ENCODE assay signal across 8 cellular contexts in the genomic region with DNA sequence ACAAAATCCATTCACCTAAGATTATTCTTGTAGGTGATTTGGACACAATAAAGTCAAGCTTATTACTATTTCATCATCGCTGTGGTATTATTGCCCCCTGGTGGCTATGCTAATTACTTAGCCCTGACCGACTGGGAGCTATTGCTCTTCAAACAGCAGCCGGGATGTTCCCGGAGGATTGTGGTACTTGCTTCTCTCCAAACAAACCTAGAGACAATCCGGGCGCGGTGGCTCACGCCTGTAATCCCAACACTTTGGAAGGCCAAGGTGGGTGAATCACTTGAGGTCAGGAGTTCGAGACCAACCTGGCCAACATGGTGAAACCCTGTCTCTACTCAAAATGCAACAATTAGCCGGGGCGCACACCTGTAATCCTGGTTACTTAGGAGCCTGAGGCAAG. TPM values are rescaled to one million over a fixed set of nuclear protein-coding genes. Genes with fewer than 3 reads are reported as not detected.
DNase-seq lines count a peak whose midpoint lies in the region; ATAC-seq, FAIRE-seq and TF ChIP-seq lines count a peak whose summit lies in the region.

No MANE protein-coding gene starts in this region.

- H3K4me2 ChIP-seq in neuronal stem cell (ENCODE audit: insufficient read depth, low read length, poor library complexity, severe bottlenecking) = no peak overlapping the region

- H3K14ac ChIP-seq in neuronal stem cell (ENCODE audit: low read length) = no peak overlapping the region

- FAIRE-seq in H54 (lab: Jason Lieb, UNC) = peak; percentile 86

- TF ChIP-seq POLR2A in H54 (IDR thresholded peaks at IDR 0.05; ENCODE audit: low read depth, low read length) = no peak
- TF ChIP-seq POLR2A in breast epithelium (IDR thresholded peaks at IDR 0.05) = no peak

- H2BK5ac ChIP-seq in neuronal stem cell (ENCODE audit: low read length) = no peak overlapping the region

- no peak overlapping the region for H2AFZ ChIP-seq in neuronal stem cell (ENCODE audit: low read length)

- H3K36me3 ChIP-seq in breast epithelium (no peaks in the 10 kb centered on the region), thoracic aorta (no peaks in the 10 kb centered on the region), neuronal stem cell (replicated peaks in 1 of 2; ENCODE audit: control insufficient read depth in 2 of 2, insufficient read depth in 2 of 2, low read length in 2 of 2) (no peaks in the 10 kb centered on the region)

- intact Hi-C loops in breast epithelium (cut with DNase I; ENCODE audit: low total_unique reads) = no loop called here

- no CpG with 5 or more reads among the region's 11 CpGs for WGBS in neuronal stem cell (ENCODE audit: extremely low coverage in 2 of 2, insufficient read length in 2 of 2, insufficient replicate concordance in 1 of 2), 2 donors

- no peaks in the 10 kb centered on the region for H3K9me3 ChIP-seq in breast epithelium
- no peaks in the 10 kb centered on the region for H3K9me3 ChIP-seq in thoracic aorta
- peaks cover 0 to 2% of the 10 kb centered on the region in 2 donors for H3K9me3 ChIP-seq in neuronal stem cell (replicated peaks in 1 of 2; ENCODE audit: control insufficient read depth in 2 of 2, insufficient read depth in 1 of 2, low read depth in 1 of 2, low read length in 2 of 2)

- no peak overlapping the region for H3K9ac ChIP-seq in neuronal stem cell (ENCODE audit: low read depth, low read length, poor library complexity)

- no peak overlapping the region for H2BK120ac ChIP-seq in neuronal stem cell (ENCODE audit: low read depth, low read length)

- H4K91ac ChIP-seq in neuronal stem cell (ENCODE audit: low read depth, low read length, poor library complexity) = no peak overlapping the region

- no peaks in the 10 kb centered on the region for H3K4me1 ChIP-seq in breast epithelium
- no peaks in the 10 kb centered on the region for H3K4me1 ChIP-seq in thoracic aorta (ENCODE audit: control insufficient read depth in 1 of 2, low read depth in 2 of 2)
- no peaks in the 10 kb centered on the region for H3K4me1 ChIP-seq in neuronal stem cell (ENCODE audit: control insufficient read depth in 2 of 2, insufficient read depth in 1 of 2, low read depth in 1 of 2, low read length in 2 of 2)

- no peaks in the 10 kb centered on the region for H3K79me1 ChIP-seq in neuronal stem cell (ENCODE audit: low read depth, low read length)

- no peak overlapping the region for H3K4ac ChIP-seq in neuronal stem cell (ENCODE audit: low read length)

- H3K18ac ChIP-seq in neuronal stem cell (ENCODE audit: low read length) = no peak overlapping the region

- H3K27ac ChIP-seq in breast epithelium = no peak overlapping the region
- H3K27ac ChIP-seq in thoracic aorta = no peak overlapping the region
- no peak overlapping the region for H3K27ac ChIP-seq in neuronal stem cell (replicated peaks; ENCODE audit: low read length)

- no peak overlapping the region for H2BK12ac ChIP-seq in neuronal stem cell (ENCODE audit: low read length)

- H2AK5ac ChIP-seq in neuronal stem cell (ENCODE audit: low read depth, low read length) = no peak overlapping the region

- TF ChIP-seq CTCF in breast epithelium (IDR thresholded peaks at IDR 0.05) = peak; percentile 71 to 81 (median 75)
- TF ChIP-seq CTCF in thoracic aorta (IDR thresholded peaks at IDR 0.05) = peak; percentile 66

- no peak overlapping the region for H4K8ac ChIP-seq in neuronal stem cell (ENCODE audit: low read depth, low read length)

- in situ Hi-C loops in Caki2 (cut with HindIII; ENCODE audit: low pct_unique_long_range_greater_than_20kb, low sequenced_read_pairs) = no loop called here

- H3K27me3 ChIP-seq in breast epithelium (no peaks in the 10 kb centered on the region), thoracic aorta (replicated peaks; ENCODE audit: insufficient read depth) (no peaks in the 10 kb centered on the region), neuronal stem cell (ENCODE audit: control insufficient read depth in 3 of 3, insufficient read depth in 3 of 3, low read depth in 1 of 3, low read length in 3 of 3) (no peaks in the 10 kb centered on the region)

- no peak overlapping the region for H3K4me3 ChIP-seq in breast epithelium
- H3K4me3 ChIP-seq in thoracic aorta = no peak overlapping the region
- no peak overlapping the region for H3K4me3 ChIP-seq in neuronal stem cell (ENCODE audit: low read length in 2 of 2)

- no peak overlapping the region for H3K23ac ChIP-seq in neuronal stem cell (ENCODE audit: low read depth, low read length, poor library complexity)

- peak; percentile 53 for DNase-seq in Caki2 (ENCODE audit: low read depth)
- DNase-seq in H54 (ENCODE audit: insufficient read length, low spot score) = peak; percentile 51
- DNase-seq in OCI-M2 (lab: John Stamatoyannopoulos, UW; ENCODE audit: unreplicated experiment) = peak; percentile 8
- DNase-seq in breast epithelium (ENCODE audit: low spot score in 2 of 2) = peak; percentile 53 to 55
- DNase-seq in islet precursor cell = peak; percentile 70
- no peak for DNase-seq in thoracic aorta (ENCODE audit: low spot score)
- DNase-seq in neuronal stem cell (ENCODE audit: low spot score) = no peak

- ATAC-seq in thoracic aorta (ENCODE audit: insufficient number of reproducible peaks, low FRiP score, low read depth) = no peak
- no peak for ATAC-seq in HG03354 (IDR thresholded peaks at IDR 0.05; ENCODE audit: poor library complexity, severe bottlenecking, unreplicated experiment)

- H2BK15ac ChIP-seq in neuronal stem cell (ENCODE audit: low read length) = no peak overlapping the region

RNA-seq across cellular contexts. Expression of a gene that starts 15.4 kb away (rescaled TPM):
- total RNA-seq in Caki2 (2014; rRNA removed; shearing (Covaris generic); ENCODE audit: low replicate concordance) = not detected in 2 replicates
- 1 to 10 TPM in 1 of 3 donors, under 1 TPM in 1, not detected in 1; 0.98 to 2.5 TPM for total RNA-seq in breast epithelium
- not detected for total RNA-seq in thoracic aorta
- 0.07 TPM for polyA plus RNA-seq in neuronal stem cell (2013, experiment 1 of 2)
- polyA plus RNA-seq in neuronal stem cell (2013, experiment 2 of 2) = 0.06 TPM

Comparison
In these comparisons a context has a peak if more than half of its experiments do, and no peak if none do; other contexts are left out.
1. DNase-seq: peak in Caki2 (single experiment), H54 (single experiment), OCI-M2 (single experiment), breast epithelium (2 of 2) and islet precursor cell (single experiment); none in thoracic aorta (single experiment) and neuronal stem cell (single experiment).